In the genomic region with DNA sequence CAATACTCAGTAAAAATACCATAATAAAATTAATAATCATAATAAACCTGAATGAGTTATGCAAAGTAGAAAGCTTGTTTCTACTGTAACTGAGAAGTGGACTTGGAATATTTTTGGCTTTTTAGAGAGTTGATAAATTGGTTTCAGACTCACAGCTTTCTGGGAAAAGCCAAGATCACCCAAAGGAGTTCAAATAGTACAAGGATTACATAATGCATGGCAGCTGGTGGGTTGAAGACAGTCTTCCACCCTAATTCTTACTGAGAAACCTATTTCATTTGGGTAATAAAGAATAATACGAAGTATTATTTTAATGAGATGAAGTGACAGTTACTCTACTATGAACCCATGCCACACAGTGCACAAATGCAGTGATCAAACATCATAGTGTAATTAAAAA, we compare ENCODE assay signal across 25 cellular contexts.
"Had no signal": no experiment of that assay in that cellular context is flagged by ENCODE, and none has a peak within 500 bp of the region (broad histone marks: within the 10 kb centered on the region; RNA-seq: fewer than 3 reads in every experiment).

No MANE protein-coding gene starts in this region.

- H3K36me3 ChIP-seq: colonic mucosa, heart right ventricle, neural progenitor cell, sigmoid colon, thoracic aorta, tibial nerve, upper lobe of left lung had no signal

- H3K4me1 ChIP-seq: colonic mucosa, heart right ventricle, neural progenitor cell, parathyroid adenoma, sigmoid colon, upper lobe of left lung had no signal

- H3K4me3 ChIP-seq: colonic mucosa, heart right ventricle, mucosa of descending colon, neural progenitor cell, sigmoid colon, skin epidermis, thoracic aorta, tibial nerve, upper lobe of left lung had no signal

- ATAC-seq: esophagus mucosa; mucosa of descending colon; naive thymus-derived CD4-positive, alpha-beta T cell; stimulated activated naive B cell treated with anti-CD40 and anti-IgM and Interleukin-4, amounts not matched to agents 10 μg/mL and 1 μg/mL and 100 μg/mL, for 72 hours had no signal

- DNase-seq: colonic mucosa; effector CD8-positive, alpha-beta T cell; endodermal cell; foreskin melanocyte; glutamatergic neuron; heart right ventricle; hypothalamus; immature natural killer cell; islet precursor cell; kidney glomerular epithelial cell; mesenchymal stem cell; mucosa of descending colon; naive thymus-derived CD4-positive, alpha-beta T cell; sigmoid colon; stimulated activated CD4-positive, alpha-beta T cell treated with anti-CD3 and anti-CD28 coated beads, Interleukin-15, amount 100 ng/mL, for 24 hours; stimulated activated CD4-positive, alpha-beta T cell treated with anti-CD3 and anti-CD28 coated beads, Interleukin-2, amount 100 ng/mL, for 48 hours; stimulated activated naive B cell treated with anti-CD40 and anti-IgM and Interleukin-4, amounts not matched to agents 10 μg/mL and 1 μg/mL and 100 μg/mL, for 72 hours; upper lobe of left lung had no signal

- H3K27ac ChIP-seq: colonic mucosa, epithelial cell of prostate, heart right ventricle, neural progenitor cell, parathyroid adenoma, sigmoid colon, skin epidermis, thoracic aorta, tibial nerve, upper lobe of left lung had no signal

- H3K9me3 ChIP-seq: colonic mucosa, upper lobe of left lung had no signal

- H3K27me3 ChIP-seq: colonic mucosa, heart right ventricle, neural progenitor cell, sigmoid colon, tibial nerve, upper lobe of left lung had no signal
